Comparison of ENCODE assay signal across 6 cellular contexts in the genomic region with DNA sequence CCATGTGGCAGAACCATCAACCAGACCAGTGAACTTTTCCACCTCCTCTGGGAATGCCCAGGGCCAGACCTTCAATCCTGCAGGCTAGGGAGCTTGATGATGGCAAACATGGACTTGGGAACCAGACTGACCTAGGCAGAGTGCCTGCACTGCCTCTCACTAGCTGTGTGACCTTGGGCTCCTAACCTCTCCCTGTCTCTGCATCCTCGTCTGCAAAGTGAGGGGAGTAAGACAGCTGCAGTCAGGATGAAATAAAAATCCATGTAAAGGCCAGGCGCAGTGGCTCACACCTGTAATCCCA. TPM values are rescaled to one million over a fixed set of nuclear protein-coding genes. Genes with fewer than 3 reads are reported as not detected.
"Had no signal": no experiment of that assay in that cellular context is flagged by ENCODE, and none has a peak within 500 bp of the region (broad histone marks: within the 10 kb centered on the region; RNA-seq: fewer than 3 reads in every experiment).

No MANE protein-coding gene starts in this region.

- DNase-seq: NCI-H1417 treated with DMSO at 0.1 percent for 48 hours had no signal

- H3K27ac ChIP-seq: HL-60, RWPE1 had no signal

RNA-seq across cellular contexts. Expression of a gene that starts 35.4 kb away (rescaled TPM):
- total RNA-seq: LHCN-M2, MCF 10A, NCI-H460 had no signal
